22 cellular contexts compared by ENCODE assay signal in genomic region chr2:6648656-6649247, GRCh38.
"Had no signal": no experiment of that assay in that cellular context is flagged by ENCODE, and none has a peak within 500 bp of the region (broad histone marks: within the 10 kb centered on the region; RNA-seq: fewer than 3 reads in every experiment).

No MANE protein-coding gene starts in this region.

- H3K36me3 ChIP-seq: adrenal gland, ascending aorta, breast epithelium, colonic mucosa, heart right ventricle, left ventricle myocardium inferior, thyroid gland, WERI-Rb-1 had no signal

- H3K4me3 Mint-ChIP-seq: activated naive CD8-positive, alpha-beta T cell; activated T-cell treated with anti-CD3 and anti-CD28 coated beads, Interleukin-2, amount 50 U/mL, for 24 hours; activated T-helper 17 cell treated with anti-CD3 and anti-CD28 coated beads, Interleukin-2, amount 50 U/mL, for 72 hours; central memory CD8-positive, alpha-beta T cell; memory B cell; nephron progenitor cell; T-cell had no signal

- H3K27me3 Mint-ChIP-seq: central memory CD8-positive, alpha-beta T cell; memory B cell had no signal

- H3K4me3 ChIP-seq: adrenal gland, ascending aorta, breast epithelium, colonic mucosa, heart right ventricle, left ventricle myocardium inferior, mucosa of descending colon, thyroid gland had no signal

- ATAC-seq: activated T-helper 17 cell treated with anti-CD3 and anti-CD28 coated beads, Interleukin-2, amount 50 U/mL, for 72 hours; heart right ventricle; mucosa of descending colon; stimulated activated naive CD8-positive, alpha-beta T cell treated with anti-CD3 and anti-CD28 coated beads, Interleukin-15, Interleukin-2, amounts not matched to agents 100 U/mL and 50 U/mL, for 24 hours; T-cell had no signal

- H3K9me3 ChIP-seq: adrenal gland, ascending aorta, breast epithelium, colonic mucosa, heart right ventricle, left ventricle myocardium inferior, mucosa of descending colon, thyroid gland had no signal

- H3K27ac ChIP-seq: adrenal gland, ascending aorta, breast epithelium, colonic mucosa, heart right ventricle, left ventricle myocardium inferior, thyroid gland, WERI-Rb-1 had no signal

- DNase-seq: activated CD4-positive, alpha-beta T cell treated with anti-CD3 and anti-CD28 coated beads for 1 hour; activated CD8-positive, alpha-beta memory T cell treated with anti-CD3 and anti-CD28 coated beads for 24 hours; activated CD8-positive, alpha-beta memory T cell treated with anti-CD3 and anti-CD28 coated beads, Interleukin-2, amount 50 U/mL, for 4 hours; activated T-cell treated with anti-CD3 and anti-CD28 coated beads, Interleukin-2, amount 50 U/mL, for 24 hours; adrenal gland; colonic mucosa; heart right ventricle; left ventricle myocardium inferior; mucosa of descending colon; nephron progenitor cell; retina; stimulated activated CD4-positive, alpha-beta T cell treated with anti-CD3 and anti-CD28 coated beads, Interleukin-4, amount 100 ng/mL, for 24 hours; stimulated activated naive CD8-positive, alpha-beta T cell treated with anti-CD3 and anti-CD28 coated beads, Interleukin-15, Interleukin-2, amounts not matched to agents 100 U/mL and 50 U/mL, for 24 hours; T-cell; thyroid gland; WERI-Rb-1 had no signal

- H3K27me3 ChIP-seq: adrenal gland, ascending aorta, colonic mucosa, thyroid gland had no signal

- H3K4me1 Mint-ChIP-seq: activated T-helper 17 cell treated with anti-CD3 and anti-CD28 coated beads, Interleukin-2, amount 50 U/mL, for 72 hours; central memory CD8-positive, alpha-beta T cell; memory B cell; T-cell had no signal

- H3K27ac Mint-ChIP-seq: activated naive CD8-positive, alpha-beta T cell; activated T-cell treated with anti-CD3 and anti-CD28 coated beads, Interleukin-2, amount 50 U/mL, for 24 hours; activated T-helper 17 cell treated with anti-CD3 and anti-CD28 coated beads, Interleukin-2, amount 50 U/mL, for 72 hours; memory B cell; nephron progenitor cell; T-cell had no signal

- H3K9me3 Mint-ChIP-seq: activated T-cell treated with anti-CD3 and anti-CD28 coated beads, Interleukin-2, amount 50 U/mL, for 24 hours; activated T-helper 17 cell treated with anti-CD3 and anti-CD28 coated beads, Interleukin-2, amount 50 U/mL, for 72 hours; central memory CD8-positive, alpha-beta T cell; memory B cell; nephron progenitor cell; T-cell had no signal

- H3K4me1 ChIP-seq: adrenal gland, ascending aorta, breast epithelium, colonic mucosa, heart right ventricle, left ventricle myocardium inferior had no signal

- H3K36me3 Mint-ChIP-seq: activated naive CD8-positive, alpha-beta T cell; memory B cell; T-cell had no signal
